1 cellular context compared by ENCODE assay signal in genomic region chr9:87883990-87884389, GRCh38.
TF ChIP-seq lines count a peak whose summit lies in the region.

No MANE protein-coding gene starts in this region.

TF ChIP-seq in H1, 55 proteins besides CTCF, POLR2A, EP300 and RAD21:
- no peak for TF ChIP-seq CBX8 (IDR thresholded peaks at IDR 0.05; ENCODE audit: borderline replicate concordance, low read depth, low read length)
- TF ChIP-seq MAFK (IDR thresholded peaks at IDR 0.05; ENCODE audit: low read depth, low read length) = no peak
- peak; percentile 73 for TF ChIP-seq MAX (IDR thresholded peaks at IDR 0.05)
- TF ChIP-seq PHF8 (conservative IDR thresholded peaks at IDR 0.05; ENCODE audit: low read depth, low read length) = no peak
- TF ChIP-seq SIN3A (conservative IDR thresholded peaks at IDR 0.05 in 1 of 2, IDR thresholded peaks at IDR 0.05 in 1 of 2; ENCODE audit: low read depth in 1 of 2, low read length in 2 of 2) = no peak
- TF ChIP-seq TAF1 (IDR thresholded peaks at IDR 0.05; ENCODE audit: low read depth, low read length) = 0 out of 2 replicates have a peak, but pooled peaks have one; percentile 42
- no peak for TF ChIP-seq SIRT6 (IDR thresholded peaks at IDR 0.05; ENCODE audit: low read length)
- TF ChIP-seq GABPA (IDR thresholded peaks at IDR 0.05; ENCODE audit: borderline replicate concordance, insufficient read depth, low read length) = no peak
